In the genomic region with DNA sequence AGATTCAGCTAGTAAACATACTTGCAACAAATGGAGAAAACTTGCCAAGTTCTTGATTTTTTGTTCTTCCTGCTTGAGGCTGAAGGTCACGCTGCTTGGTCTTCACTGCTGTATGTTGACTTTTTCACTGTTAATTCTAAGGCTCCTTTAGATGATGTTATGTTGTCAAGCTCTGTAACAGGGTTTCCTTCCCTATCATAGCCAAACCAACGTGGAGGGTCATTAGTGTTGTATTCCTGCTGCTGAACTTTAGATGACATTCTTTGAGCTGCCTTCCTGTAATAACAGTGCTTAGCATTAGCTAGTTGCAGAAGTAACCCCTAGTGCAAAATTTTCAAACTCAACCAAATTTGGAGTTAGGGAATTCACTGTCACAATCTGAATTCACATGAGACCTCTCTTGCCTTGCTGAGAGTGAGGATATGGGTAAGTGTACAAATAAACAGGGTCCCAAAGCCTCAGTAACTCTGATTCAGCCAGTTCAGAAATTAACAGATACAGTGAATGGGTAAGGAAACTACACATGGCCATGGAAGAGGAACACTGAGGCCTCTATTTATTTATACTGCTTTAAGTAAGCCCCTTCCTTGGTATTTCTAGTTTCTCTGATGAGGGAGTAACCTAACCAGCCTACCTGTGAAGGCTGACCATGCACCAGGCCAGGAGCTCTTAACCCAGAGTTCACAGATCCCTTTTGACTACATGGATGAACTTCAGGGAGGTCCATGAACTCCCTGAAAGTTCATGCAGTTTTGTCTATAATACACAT, we compare ENCODE assay signal across 26 cellular contexts.
DNase-seq lines count a peak whose midpoint lies in the region; ATAC-seq and TF ChIP-seq lines count a peak whose summit lies in the region.
"Had no signal": no experiment of that assay in that cellular context is flagged by ENCODE, and none has a peak within 500 bp of the region (broad histone marks: within the 10 kb centered on the region; RNA-seq: fewer than 3 reads in every experiment).

No MANE protein-coding gene starts in this region.

- peaks cover 2 to 13% of the 10 kb centered on the region in 2 experiments for H3K36me3 ChIP-seq in SK-N-SH (replicated peaks in 1 of 2; ENCODE audit: control insufficient read depth in 1 of 2, insufficient read depth in 2 of 2, low read length in 1 of 2)
- peaks cover 0 to 4% (median 0%) of the 10 kb centered on the region in 11 experiments; a peak in 2 of 22 replicates for H3K36me3 ChIP-seq in BLaER1 treated with 17β-estradiol and CSF1 and Interleukin-3, amounts not matched to agents 10 nM and 100 nM
- H3K36me3 ChIP-seq: colonic mucosa had no signal

- H2AFZ ChIP-seq in SK-N-SH (ENCODE audit: low read depth), result no peak overlapping the region

- H3K9ac ChIP-seq in SK-N-SH, result no peak overlapping the region
- H3K9ac ChIP-seq in BLaER1 treated with 17β-estradiol and CSF1 and Interleukin-3, amounts not matched to agents 10 nM and 100 nM, result no peak overlapping the region

- H3K4me3 ChIP-seq in SK-N-SH (ENCODE audit: low read depth in 2 of 2, low read length in 1 of 2), result no peak overlapping the region
- no peak overlapping the region for H3K4me3 ChIP-seq in BLaER1 treated with 17β-estradiol and CSF1 and Interleukin-3, amounts not matched to agents 10 nM and 100 nM
- H3K4me3 ChIP-seq: colonic mucosa, heart right ventricle, tibial artery had no signal

- H3K36me3 Mint-ChIP-seq in activated T-helper 2 cell treated with anti-CD3 and anti-CD28 coated beads, Interferon-gamma antibody, Interleukin-2, Interleukin-4, amounts not matched to agents 10 μg/mL and 5 μg/mL and 100 μg/mL, durations not matched to agents 14 hours and 24 hours and 36 hours (ENCODE audit: low read depth), result no peaks in the 10 kb centered on the region

- H3K9me3 Mint-ChIP-seq in activated T-helper 2 cell treated with anti-CD3 and anti-CD28 coated beads, Interferon-gamma antibody, Interleukin-2, Interleukin-4, amounts not matched to agents 10 μg/mL and 5 μg/mL and 100 μg/mL, durations not matched to agents 14 hours and 24 hours and 36 hours, result no peaks in the 10 kb centered on the region
- H3K9me3 Mint-ChIP-seq: activated naive CD4-positive, alpha-beta T cell treated with anti-CD3 and anti-CD28 coated beads, Interleukin-2, amount 10 ng/mL, durations not matched to agents 7 days and 5 days; activated T-cell treated with anti-CD3 and anti-CD28 coated beads, Interleukin-2, amount 50 U/mL, for 4 hours; CD8-positive, alpha-beta T cell; effector memory CD8-positive, alpha-beta T cell had no signal

- H3K79me2 ChIP-seq in SK-N-SH (ENCODE audit: insufficient read depth), result no peaks in the 10 kb centered on the region

- ATAC-seq in SK-N-SH treated with all-trans-retinoic acid at 6 μM for 48 hours (no peak), GM18873 (IDR thresholded peaks at IDR 0.05; ENCODE audit: low FRiP score, unreplicated experiment) (no peak)
- ATAC-seq: CD8-positive, alpha-beta T cell; effector memory CD8-positive, alpha-beta T cell; esophagus mucosa; Panc1 had no signal

- CTCF ChIA-PET in SK-N-SH (lab: Yijun Ruan, JAX), result interaction anchor here (0.7 kb wide), 1 partner anchor 213 kb away, joined by 3 read pairs; no protein-coding TSS in a partner anchor

- H3K27ac ChIP-seq in SK-N-SH (ENCODE audit: low read depth in 2 of 2, low read length in 1 of 2), result peak overlapping the region; percentile 13 to 14; a peak in 1 of 4 replicates
- H3K27ac ChIP-seq in BLaER1 treated with 17β-estradiol and CSF1 and Interleukin-3, amounts not matched to agents 10 nM and 100 nM, result no peak overlapping the region
- H3K27ac ChIP-seq: 22Rv1, colonic mucosa, heart right ventricle, tibial artery had no signal

- peaks cover 12% of the 10 kb centered on the region for H3K4me1 Mint-ChIP-seq in activated T-helper 2 cell treated with anti-CD3 and anti-CD28 coated beads, Interferon-gamma antibody, Interleukin-2, Interleukin-4, amounts not matched to agents 10 μg/mL and 5 μg/mL and 100 μg/mL, durations not matched to agents 14 hours and 24 hours and 36 hours (ENCODE audit: low read depth)

- no peak for TF ChIP-seq RAD21 in SK-N-SH (IDR thresholded peaks at IDR 0.05; ENCODE audit: low read length)

- DNase-seq in SK-N-SH, result no peak
- DNase-seq in activated T-helper 2 cell treated with anti-CD3 and anti-CD28 coated beads, Interferon-gamma antibody, Interleukin-2, Interleukin-4, amounts not matched to agents 10 μg/mL and 5 μg/mL and 100 μg/mL, durations not matched to agents 14 hours and 24 hours and 36 hours (ENCODE audit: low spot score), result no peak
- peak; percentile 16 to 71 for DNase-seq in lung microvascular endothelial cell (ENCODE audit: low read depth in 2 of 2)
- DNase-seq in Kasumi-1 (lab: John Stamatoyannopoulos, UW), result no peak
- no peak for DNase-seq in DMS 273 (lab: John Stamatoyannopoulos, UW; ENCODE audit: unreplicated experiment)
- DNase-seq: activated naive CD4-positive, alpha-beta T cell treated with anti-CD3 and anti-CD28 coated beads, Interleukin-2, amount 10 ng/mL, durations not matched to agents 7 days and 5 days; activated T-cell treated with anti-CD3 and anti-CD28 coated beads, Interleukin-2, amount 50 U/mL, for 4 hours; anterior cingulate cortex; CD8-positive, alpha-beta T cell; colonic mucosa; DMS 273 treated with DMSO at 0.1 percent for 48 hours; effector memory CD8-positive, alpha-beta T cell; heart right ventricle; mesendoderm; NCI-H1092; NCI-H1694 treated with DMSO at 0.1 percent for 48 hours; NCI-H526; NK-92 treated with Interleukin-12 subunit alpha and Interleukin-12 subunit beta, amount 100 ng/mL, for 24 hours; SIG-M5; tibial artery had no signal

- WGBS in SK-N-SH (ENCODE audit: low lambda C conversion rate), result 93% methylated on average over 2 of the region's 2 CpGs

- peak overlapping the region; percentile 32 for H3K27ac Mint-ChIP-seq in activated T-helper 2 cell treated with anti-CD3 and anti-CD28 coated beads, Interferon-gamma antibody, Interleukin-2, Interleukin-4, amounts not matched to agents 10 μg/mL and 5 μg/mL and 100 μg/mL, durations not matched to agents 14 hours and 24 hours and 36 hours
- H3K27ac Mint-ChIP-seq: activated naive CD4-positive, alpha-beta T cell treated with anti-CD3 and anti-CD28 coated beads, Interleukin-2, amount 10 ng/mL, durations not matched to agents 7 days and 5 days; CD8-positive, alpha-beta T cell; effector memory CD8-positive, alpha-beta T cell had no signal

- H3K9me3 ChIP-seq in SK-N-SH, result no peaks in the 10 kb centered on the region
- H3K9me3 ChIP-seq in BLaER1 treated with 17β-estradiol and CSF1 and Interleukin-3, amounts not matched to agents 10 nM and 100 nM (replicated peaks in 1 of 11), result no peaks in the 10 kb centered on the region; a peak in 1 of 22 replicates
- H3K9me3 ChIP-seq: colonic mucosa, heart right ventricle, tibial artery had no signal

- H3F3A ChIP-seq in SK-N-SH (replicated peaks; ENCODE audit: insufficient read depth), result no peaks in the 10 kb centered on the region

- TF ChIP-seq EP300 in SK-N-SH (IDR thresholded peaks at IDR 0.05; ENCODE audit: borderline replicate concordance in 1 of 2, low read depth in 1 of 2, low read length in 1 of 2), result no peak

- H3K27me3 ChIP-seq in SK-N-SH (ENCODE audit: insufficient read depth), result no peaks in the 10 kb centered on the region
- H3K27me3 ChIP-seq in BLaER1 treated with 17β-estradiol and CSF1 and Interleukin-3, amounts not matched to agents 10 nM and 100 nM, result no peaks in the 10 kb centered on the region; a peak in 1 of 22 replicates
- H3K27me3 ChIP-seq: colonic mucosa, heart right ventricle, tibial artery had no signal

- H3K4me2 ChIP-seq in SK-N-SH, result no peak overlapping the region
- peak overlapping the region; percentile 32 to 79 (median 64); a peak in 16 of 22 replicates for H3K4me2 ChIP-seq in BLaER1 treated with 17β-estradiol and CSF1 and Interleukin-3, amounts not matched to agents 10 nM and 100 nM

- H3K4me1 ChIP-seq in SK-N-SH (ENCODE audit: control insufficient read depth in 1 of 2, insufficient read depth in 2 of 2, low read depth in 1 of 2, low read length in 1 of 2), result peaks cover 0 to 3% of the 10 kb centered on the region in 2 experiments; a peak in 1 of 4 replicates
- H3K4me1 ChIP-seq in BLaER1 treated with 17β-estradiol and CSF1 and Interleukin-3, amounts not matched to agents 10 nM and 100 nM, result peaks cover 30 to 42% (median 40%) of the 10 kb centered on the region in 10 experiments
- H3K4me1 ChIP-seq: colonic mucosa had no signal

- TF ChIP-seq CTCF in SK-N-SH (IDR thresholded peaks at IDR 0.05), result no peak

- no peaks in the 10 kb centered on the region for H3K27me3 Mint-ChIP-seq in activated T-helper 2 cell treated with anti-CD3 and anti-CD28 coated beads, Interferon-gamma antibody, Interleukin-2, Interleukin-4, amounts not matched to agents 10 μg/mL and 5 μg/mL and 100 μg/mL, durations not matched to agents 14 hours and 24 hours and 36 hours (ENCODE audit: low read depth)
- H3K27me3 Mint-ChIP-seq: activated naive CD4-positive, alpha-beta T cell treated with anti-CD3 and anti-CD28 coated beads, Interleukin-2, amount 10 ng/mL, durations not matched to agents 7 days and 5 days; effector memory CD8-positive, alpha-beta T cell had no signal

- H3K9me2 ChIP-seq in SK-N-SH, result no peaks in the 10 kb centered on the region

- intact Hi-C loops in activated T-helper 2 cell treated with anti-CD3 and anti-CD28 coated beads, Interferon-gamma antibody, Interleukin-2, Interleukin-4, amounts not matched to agents 10 μg/mL and 5 μg/mL and 100 μg/mL, durations not matched to agents 14 hours and 24 hours and 36 hours (cut with micrococcal nuclease), result loop anchor here (1.0 kb wide), 2 partner anchors 22 to 61 kb away; no protein-coding TSS in a partner anchor

- POLR2A ChIA-PET in SK-N-SH (lab: Yijun Ruan, JAX), result no interaction called here

- H4K20me1 ChIP-seq in SK-N-SH (ENCODE audit: insufficient read depth), result no peaks in the 10 kb centered on the region
- H4K20me1 ChIP-seq in BLaER1 treated with 17β-estradiol and CSF1 and Interleukin-3, amounts not matched to agents 10 nM and 100 nM, result no peaks in the 10 kb centered on the region

- no peak overlapping the region for H3K4me3 Mint-ChIP-seq in activated T-helper 2 cell treated with anti-CD3 and anti-CD28 coated beads, Interferon-gamma antibody, Interleukin-2, Interleukin-4, amounts not matched to agents 10 μg/mL and 5 μg/mL and 100 μg/mL, durations not matched to agents 14 hours and 24 hours and 36 hours (ENCODE audit: low read depth)
- H3K4me3 Mint-ChIP-seq: activated naive CD4-positive, alpha-beta T cell treated with anti-CD3 and anti-CD28 coated beads, Interleukin-2, amount 10 ng/mL, durations not matched to agents 7 days and 5 days; activated T-cell treated with anti-CD3 and anti-CD28 coated beads, Interleukin-2, amount 50 U/mL, for 4 hours; CD8-positive, alpha-beta T cell; effector memory CD8-positive, alpha-beta T cell had no signal

TF ChIP-seq in SK-N-SH, 30 proteins besides CTCF, POLR2A, EP300 and RAD21 (continues in another document):
- TF ChIP-seq NRF1 (IDR thresholded peaks at IDR 0.05; ENCODE audit: low read depth, low read length), result no peak
- TF ChIP-seq NFIC (IDR thresholded peaks at IDR 0.05; ENCODE audit: borderline replicate concordance), result no peak
- no peak for TF ChIP-seq ELF1 (IDR thresholded peaks at IDR 0.05)
- no peak for TF ChIP-seq FOXJ3 (CRISPR knock-in tag; IDR thresholded peaks at IDR 0.05)

TF ChIP-seq in SK-N-SH treated with all-trans-retinoic acid at 6 μM for 48 hours, 23 proteins besides CTCF, POLR2A, EP300 and RAD21 (continues in another document):
- TF ChIP-seq CSDC2 (CRISPR knock-in tag; IDR thresholded peaks at IDR 0.05), result no peak

Comparison
In these comparisons a context has a peak if more than half of its experiments do, and no peak if none do; other contexts are left out.
1. DNase-seq: peak in lung microvascular endothelial cell (2 of 2); none in SK-N-SH (single experiment), activated T-helper 2 cell treated with anti-CD3 and anti-CD28 coated beads, Interferon-gamma antibody, Interleukin-2, Interleukin-4, amounts not matched to agents 10 μg/mL and 5 μg/mL and 100 μg/mL, durations not matched to agents 14 hours and 24 hours and 36 hours (single experiment), Kasumi-1 (0 of 2) and DMS 273 (single experiment).
2. H3K27ac ChIP-seq: peak in SK-N-SH (2 of 2); none in BLaER1 treated with 17β-estradiol and CSF1 and Interleukin-3, amounts not matched to agents 10 nM and 100 nM (0 of 11).